In the genomic region with DNA sequence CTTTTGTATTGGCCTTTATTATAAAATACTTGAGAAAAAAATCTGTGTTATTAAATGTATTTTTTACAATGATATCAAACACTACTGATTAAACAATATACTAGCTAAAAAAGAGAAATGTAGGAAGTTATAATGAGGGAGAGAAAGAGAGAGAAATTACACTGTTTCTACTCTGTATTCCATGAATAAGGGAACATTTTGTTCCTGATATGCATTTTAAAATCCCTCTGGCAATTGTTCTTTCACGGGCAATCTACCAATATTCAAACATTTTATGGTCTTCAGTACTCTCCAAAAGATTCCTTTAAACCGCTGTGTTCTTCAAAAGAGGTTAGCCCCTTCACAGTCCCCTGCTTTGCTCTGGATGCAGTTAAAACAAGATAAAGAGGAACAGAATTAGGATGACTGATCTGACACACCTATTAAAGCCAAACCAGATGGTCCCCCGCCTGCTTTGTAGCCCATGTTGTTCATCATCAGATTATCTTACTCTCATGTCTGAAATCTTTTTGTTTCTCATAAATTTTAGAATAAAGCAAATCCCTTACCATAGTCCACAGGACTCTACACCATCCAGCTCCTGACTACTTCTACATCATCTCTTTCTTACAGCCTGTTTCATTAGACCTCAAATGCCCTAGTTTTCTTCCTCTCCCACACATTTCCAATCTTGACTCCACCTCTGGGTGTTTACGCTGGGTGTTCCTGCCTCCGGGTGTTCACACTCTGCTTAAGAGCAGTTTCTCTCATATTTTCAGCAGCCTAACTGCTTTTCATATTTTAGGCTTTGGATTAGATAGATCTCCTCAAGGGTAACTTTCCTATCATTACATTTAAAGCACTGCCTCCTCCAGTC, we compare ENCODE assay signal across 22 cellular contexts.
DNase-seq lines count a peak whose midpoint lies in the region; ATAC-seq and TF ChIP-seq lines count a peak whose summit lies in the region.
"Had no signal": no experiment of that assay in that cellular context is flagged by ENCODE, and none has a peak within 500 bp of the region (broad histone marks: within the 10 kb centered on the region; RNA-seq: fewer than 3 reads in every experiment).

No MANE protein-coding gene starts in this region.

- H3K4me1 ChIP-seq in fibroblast of lung (ENCODE audit: control insufficient read depth, extremely low read depth, insufficient read depth, low read length) (no peaks in the 10 kb centered on the region), testis (peaks cover 12% of the 10 kb centered on the region)
- H3K4me1 ChIP-seq: pancreas had no signal

- ATAC-seq in GM18907 (IDR thresholded peaks at IDR 0.05; ENCODE audit: unreplicated experiment) (no peak), HG02970 (IDR thresholded peaks at IDR 0.05; ENCODE audit: low FRiP score, unreplicated experiment) (no peak)
- ATAC-seq: K562, WTC11 had no signal

- H3K4me3 Mint-ChIP-seq in nephron progenitor cell: no peak overlapping the region
- H3K4me3 Mint-ChIP-seq: CD4-positive, CD25-positive, alpha-beta regulatory T cell; WTC11 had no signal

- no peaks in the 10 kb centered on the region for H3K9me3 ChIP-seq in fibroblast of lung (ENCODE audit: control insufficient read depth, insufficient read depth, low read depth, low read length)
- no peaks in the 10 kb centered on the region for H3K9me3 ChIP-seq in testis
- H3K9me3 ChIP-seq: pancreas had no signal

- H3K36me3 ChIP-seq in fibroblast of lung (ENCODE audit: control insufficient read depth, insufficient read depth, low read length): no peaks in the 10 kb centered on the region
- no peaks in the 10 kb centered on the region for H3K36me3 ChIP-seq in testis (ENCODE audit: low read depth, missing control alignments)
- H3K36me3 ChIP-seq: pancreas had no signal

- intact Hi-C loops in testis (cut with DNase I; ENCODE audit: low total_unique reads): no loop called here

- no peak overlapping the region for H3K4me2 ChIP-seq in fibroblast of lung (ENCODE audit: extremely low read depth, insufficient read depth, low read length)

- peak overlapping the region; percentile 0 for H3K27ac Mint-ChIP-seq in nephron progenitor cell
- H3K27ac Mint-ChIP-seq: CD4-positive, CD25-positive, alpha-beta regulatory T cell; WTC11 had no signal

- H3K79me2 ChIP-seq in fibroblast of lung (ENCODE audit: control insufficient read depth, insufficient read depth, low read length): no peaks in the 10 kb centered on the region

- H3K27me3 Mint-ChIP-seq in nephron progenitor cell (ENCODE audit: low read depth, poor library complexity): no peaks in the 10 kb centered on the region
- H3K27me3 Mint-ChIP-seq: CD4-positive, CD25-positive, alpha-beta regulatory T cell had no signal

- H3K9me3 Mint-ChIP-seq in nephron progenitor cell: peaks cover 12% of the 10 kb centered on the region

- no peak for TF ChIP-seq CTCF in fibroblast of lung (conservative IDR thresholded peaks at IDR 0.05 in 1 of 2, IDR thresholded peaks at IDR 0.05 in 1 of 2; ENCODE audit: low read depth in 1 of 2, low read length in 2 of 2)
- TF ChIP-seq CTCF in nephron progenitor cell (IDR thresholded peaks at IDR 0.05): no peak
- no peak for TF ChIP-seq CTCF in testis (IDR thresholded peaks at IDR 0.05)

- H3K9ac ChIP-seq in fibroblast of lung (ENCODE audit: insufficient read depth, low read length): no peak overlapping the region

- TF ChIP-seq POLR2A in testis (IDR thresholded peaks at IDR 0.05): no peak

- peak; percentile 83 for DNase-seq in NCI-H82 (lab: John Stamatoyannopoulos, UW)
- no peak for DNase-seq in fibroblast of lung (ENCODE audit: low read depth in 2 of 2)
- DNase-seq in nephron progenitor cell: no peak
- peak; percentile 57 for DNase-seq in testis
- DNase-seq in stimulated activated CD4-positive, alpha-beta T cell treated with anti-CD3 and anti-CD28 coated beads, Interleukin-4, amount 100 ng/mL, for 4 hours: no peak
- no peak for DNase-seq in NCI-H2196 (lab: John Stamatoyannopoulos, UW; ENCODE audit: unreplicated experiment)
- DNase-seq: activated CD8-positive, alpha-beta memory T cell treated with anti-CD3 and anti-CD28 coated beads, Interleukin-2, amount 50 U/mL, for 4 hours; CD4-positive, CD25-positive, alpha-beta regulatory T cell; cortex of kidney; DMS 273 treated with DMSO at 0.1 percent for 48 hours; HCEC 1CT; kidney; mammary epithelial cell; NCI-H146; NCI-H2171; NCI-H69; pancreas; T1000 had no signal

- H2AFZ ChIP-seq in fibroblast of lung (ENCODE audit: low read length): peak overlapping the region; percentile 7

- H3K4me3 ChIP-seq in fibroblast of lung (replicated peaks in 1 of 4; ENCODE audit: control extremely low read depth in 1 of 4, insufficient read depth in 1 of 4, low read depth in 3 of 4, low read length in 4 of 4) (no peak overlapping the region), testis (no peak overlapping the region)
- H3K4me3 ChIP-seq: K562, pancreas had no signal

- no peaks in the 10 kb centered on the region for H4K20me1 ChIP-seq in fibroblast of lung (ENCODE audit: control insufficient read depth, extremely low read depth, insufficient read depth, low read length)

- H3K4me1 Mint-ChIP-seq in nephron progenitor cell: no peaks in the 10 kb centered on the region
- H3K4me1 Mint-ChIP-seq: CD4-positive, CD25-positive, alpha-beta regulatory T cell; WTC11 had no signal

- H3K27ac ChIP-seq in fibroblast of lung (ENCODE audit: insufficient read depth, low read length): no peak overlapping the region
- peak overlapping the region; percentile 80 to 86 for H3K27ac ChIP-seq in testis
- H3K27ac ChIP-seq: pancreas had no signal

- H3K27me3 ChIP-seq in fibroblast of lung (ENCODE audit: control insufficient read depth, insufficient read depth, low read length) (no peaks in the 10 kb centered on the region), testis (no peaks in the 10 kb centered on the region)
- H3K27me3 ChIP-seq: pancreas had no signal

- no peaks in the 10 kb centered on the region for H3K36me3 Mint-ChIP-seq in nephron progenitor cell (ENCODE audit: low read depth)
- H3K36me3 Mint-ChIP-seq: CD4-positive, CD25-positive, alpha-beta regulatory T cell had no signal

- 35 to 36% methylated on average over 5 of the region's 5 CpGs for WGBS in testis, 2 donors

Comparison
In these comparisons a context has a peak if more than half of its experiments do, and no peak if none do; other contexts are left out.
1. DNase-seq: peak in NCI-H82 (single experiment) and testis (single experiment); none in fibroblast of lung (0 of 2), nephron progenitor cell (single experiment), stimulated activated CD4-positive, alpha-beta T cell treated with anti-CD3 and anti-CD28 coated beads, Interleukin-4, amount 100 ng/mL, for 4 hours (0 of 2) and NCI-H2196 (single experiment).